ENCODE assay signal across 1 cellular context in the genomic region with DNA sequence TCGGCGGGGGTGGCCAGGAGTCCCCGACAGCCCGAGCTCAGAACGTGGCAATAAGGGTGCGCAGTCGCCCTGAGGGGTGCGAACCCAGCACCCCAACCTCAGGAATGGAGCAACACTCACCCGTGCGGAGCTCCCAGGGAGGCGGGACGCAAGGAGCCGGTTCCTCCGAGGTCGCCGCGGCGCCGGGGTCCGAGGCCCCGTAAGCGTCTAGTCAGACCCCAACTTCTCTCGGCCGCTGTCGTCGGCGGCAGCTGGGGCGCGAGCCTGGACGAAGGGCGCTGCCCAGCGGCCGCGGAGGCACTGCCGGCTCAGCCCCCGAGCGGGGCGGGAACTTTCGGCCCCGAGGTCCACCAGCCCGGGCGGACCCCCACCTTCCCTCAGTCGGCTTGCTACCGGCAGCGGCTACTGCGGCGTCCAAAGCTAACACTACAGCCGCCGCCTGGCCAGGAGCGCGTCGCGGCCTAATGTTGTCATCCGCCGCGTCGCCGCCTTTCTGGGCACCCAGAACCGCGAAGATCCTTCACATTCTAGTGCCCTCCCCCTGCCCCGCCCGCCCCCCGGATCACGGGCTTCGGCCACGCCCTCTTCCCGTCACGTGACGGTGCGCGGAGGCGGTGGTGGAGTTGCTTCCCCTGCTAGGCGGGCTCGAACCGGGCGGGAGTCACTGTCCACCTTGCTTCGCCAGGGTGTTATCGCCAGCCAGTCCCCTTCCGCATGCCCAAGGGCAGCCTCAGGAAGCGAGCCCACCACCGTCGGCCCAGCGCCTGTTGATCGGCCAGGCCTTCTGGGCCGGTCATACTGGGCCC.
A peak's percentile ranks its signal among the peaks of the same experiment; 100 is the strongest.
TF ChIP-seq lines count a peak whose summit lies in the region.

A gene with protein sequence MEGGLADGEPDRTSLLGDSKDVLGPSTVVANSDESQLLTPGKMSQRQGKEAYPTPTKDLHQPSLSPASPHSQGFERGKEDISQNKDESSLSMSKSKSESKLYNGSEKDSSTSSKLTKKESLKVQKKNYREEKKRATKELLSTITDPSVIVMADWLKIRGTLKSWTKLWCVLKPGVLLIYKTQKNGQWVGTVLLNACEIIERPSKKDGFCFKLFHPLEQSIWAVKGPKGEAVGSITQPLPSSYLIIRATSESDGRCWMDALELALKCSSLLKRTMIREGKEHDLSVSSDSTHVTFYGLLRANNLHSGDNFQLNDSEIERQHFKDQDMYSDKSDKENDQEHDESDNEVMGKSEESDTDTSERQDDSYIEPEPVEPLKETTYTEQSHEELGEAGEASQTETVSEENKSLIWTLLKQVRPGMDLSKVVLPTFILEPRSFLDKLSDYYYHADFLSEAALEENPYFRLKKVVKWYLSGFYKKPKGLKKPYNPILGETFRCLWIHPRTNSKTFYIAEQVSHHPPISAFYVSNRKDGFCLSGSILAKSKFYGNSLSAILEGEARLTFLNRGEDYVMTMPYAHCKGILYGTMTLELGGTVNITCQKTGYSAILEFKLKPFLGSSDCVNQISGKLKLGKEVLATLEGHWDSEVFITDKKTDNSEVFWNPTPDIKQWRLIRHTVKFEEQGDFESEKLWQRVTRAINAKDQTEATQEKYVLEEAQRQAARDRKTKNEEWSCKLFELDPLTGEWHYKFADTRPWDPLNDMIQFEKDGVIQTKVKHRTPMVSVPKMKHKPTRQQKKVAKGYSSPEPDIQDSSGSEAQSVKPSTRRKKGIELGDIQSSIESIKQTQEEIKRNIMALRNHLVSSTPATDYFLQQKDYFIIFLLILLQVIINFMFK (minus strand): TSS at position 495 of the 806 bp plus-strand sequence. CDS start 72,220 bp downstream, outside the sequence.

TF ChIP-seq in GM12878, 131 proteins besides CTCF, POLR2A, EP300 and RAD21 (continued from another document and continues in another):
- peak; percentile 66; the same call in 1 of the 2 replicates for TF ChIP-seq CBFB (IDR thresholded peaks at IDR 0.05; ENCODE audit: low read depth)
- TF ChIP-seq, protein P1, sequence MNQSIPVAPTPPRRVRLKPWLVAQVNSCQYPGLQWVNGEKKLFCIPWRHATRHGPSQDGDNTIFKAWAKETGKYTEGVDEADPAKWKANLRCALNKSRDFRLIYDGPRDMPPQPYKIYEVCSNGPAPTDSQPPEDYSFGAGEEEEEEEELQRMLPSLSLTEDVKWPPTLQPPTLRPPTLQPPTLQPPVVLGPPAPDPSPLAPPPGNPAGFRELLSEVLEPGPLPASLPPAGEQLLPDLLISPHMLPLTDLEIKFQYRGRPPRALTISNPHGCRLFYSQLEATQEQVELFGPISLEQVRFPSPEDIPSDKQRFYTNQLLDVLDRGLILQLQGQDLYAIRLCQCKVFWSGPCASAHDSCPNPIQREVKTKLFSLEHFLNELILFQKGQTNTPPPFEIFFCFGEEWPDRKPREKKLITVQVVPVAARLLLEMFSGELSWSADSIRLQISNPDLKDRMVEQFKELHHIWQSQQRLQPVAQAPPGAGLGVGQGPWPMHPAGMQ (IDR thresholded peaks at IDR 0.05; ENCODE audit: borderline replicate concordance): no peak
- TF ChIP-seq, protein P2, sequence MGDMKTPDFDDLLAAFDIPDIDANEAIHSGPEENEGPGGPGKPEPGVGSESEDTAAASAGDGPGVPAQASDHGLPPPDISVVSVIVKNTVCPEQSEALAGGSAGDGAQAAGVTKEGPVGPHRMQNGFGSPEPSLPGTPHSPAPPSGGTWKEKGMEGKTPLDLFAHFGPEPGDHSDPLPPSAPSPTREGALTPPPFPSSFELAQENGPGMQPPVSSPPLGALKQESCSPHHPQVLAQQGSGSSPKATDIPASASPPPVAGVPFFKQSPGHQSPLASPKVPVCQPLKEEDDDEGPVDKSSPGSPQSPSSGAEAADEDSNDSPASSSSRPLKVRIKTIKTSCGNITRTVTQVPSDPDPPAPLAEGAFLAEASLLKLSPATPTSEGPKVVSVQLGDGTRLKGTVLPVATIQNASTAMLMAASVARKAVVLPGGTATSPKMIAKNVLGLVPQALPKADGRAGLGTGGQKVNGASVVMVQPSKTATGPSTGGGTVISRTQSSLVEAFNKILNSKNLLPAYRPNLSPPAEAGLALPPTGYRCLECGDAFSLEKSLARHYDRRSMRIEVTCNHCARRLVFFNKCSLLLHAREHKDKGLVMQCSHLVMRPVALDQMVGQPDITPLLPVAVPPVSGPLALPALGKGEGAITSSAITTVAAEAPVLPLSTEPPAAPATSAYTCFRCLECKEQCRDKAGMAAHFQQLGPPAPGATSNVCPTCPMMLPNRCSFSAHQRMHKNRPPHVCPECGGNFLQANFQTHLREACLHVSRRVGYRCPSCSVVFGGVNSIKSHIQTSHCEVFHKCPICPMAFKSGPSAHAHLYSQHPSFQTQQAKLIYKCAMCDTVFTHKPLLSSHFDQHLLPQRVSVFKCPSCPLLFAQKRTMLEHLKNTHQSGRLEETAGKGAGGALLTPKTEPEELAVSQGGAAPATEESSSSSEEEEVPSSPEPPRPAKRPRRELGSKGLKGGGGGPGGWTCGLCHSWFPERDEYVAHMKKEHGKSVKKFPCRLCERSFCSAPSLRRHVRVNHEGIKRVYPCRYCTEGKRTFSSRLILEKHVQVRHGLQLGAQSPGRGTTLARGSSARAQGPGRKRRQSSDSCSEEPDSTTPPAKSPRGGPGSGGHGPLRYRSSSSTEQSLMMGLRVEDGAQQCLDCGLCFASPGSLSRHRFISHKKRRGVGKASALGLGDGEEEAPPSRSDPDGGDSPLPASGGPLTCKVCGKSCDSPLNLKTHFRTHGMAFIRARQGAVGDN (IDR thresholded peaks at IDR 0.05): no peak; the same call in 1 of the 2 replicates
- TF ChIP-seq BHLHE40 (IDR thresholded peaks at IDR 0.05; ENCODE audit: borderline replicate concordance in 1 of 2, low read depth in 2 of 2, low read length in 1 of 2): peak; percentile 91 to 97
- TF ChIP-seq PAX5 (IDR thresholded peaks at IDR 0.05; ENCODE audit: borderline replicate concordance, low read depth, low read length): no peak; the same call in 1 of the 2 replicates
- TF ChIP-seq FOS (IDR thresholded peaks at IDR 0.05; ENCODE audit: borderline replicate concordance, extremely low read depth, insufficient read length): no peak
- no peak for TF ChIP-seq RELA (IDR thresholded peaks at IDR 0.05; ENCODE audit: borderline replicate concordance, partially characterized antibody)
- 0 out of 2 replicates have a peak, but pooled peaks have one; percentile 22 for TF ChIP-seq ESRRA (IDR thresholded peaks at IDR 0.05; ENCODE audit: low read length)
- TF ChIP-seq KAT2A (conservative IDR thresholded peaks at IDR 0.05; ENCODE audit: control insufficient read depth, low read depth, low read length): no peak
- TF ChIP-seq TAF1 (IDR thresholded peaks at IDR 0.05; ENCODE audit: borderline replicate concordance, low read depth, low read length): peak; percentile 77
- TF ChIP-seq, protein P3, sequence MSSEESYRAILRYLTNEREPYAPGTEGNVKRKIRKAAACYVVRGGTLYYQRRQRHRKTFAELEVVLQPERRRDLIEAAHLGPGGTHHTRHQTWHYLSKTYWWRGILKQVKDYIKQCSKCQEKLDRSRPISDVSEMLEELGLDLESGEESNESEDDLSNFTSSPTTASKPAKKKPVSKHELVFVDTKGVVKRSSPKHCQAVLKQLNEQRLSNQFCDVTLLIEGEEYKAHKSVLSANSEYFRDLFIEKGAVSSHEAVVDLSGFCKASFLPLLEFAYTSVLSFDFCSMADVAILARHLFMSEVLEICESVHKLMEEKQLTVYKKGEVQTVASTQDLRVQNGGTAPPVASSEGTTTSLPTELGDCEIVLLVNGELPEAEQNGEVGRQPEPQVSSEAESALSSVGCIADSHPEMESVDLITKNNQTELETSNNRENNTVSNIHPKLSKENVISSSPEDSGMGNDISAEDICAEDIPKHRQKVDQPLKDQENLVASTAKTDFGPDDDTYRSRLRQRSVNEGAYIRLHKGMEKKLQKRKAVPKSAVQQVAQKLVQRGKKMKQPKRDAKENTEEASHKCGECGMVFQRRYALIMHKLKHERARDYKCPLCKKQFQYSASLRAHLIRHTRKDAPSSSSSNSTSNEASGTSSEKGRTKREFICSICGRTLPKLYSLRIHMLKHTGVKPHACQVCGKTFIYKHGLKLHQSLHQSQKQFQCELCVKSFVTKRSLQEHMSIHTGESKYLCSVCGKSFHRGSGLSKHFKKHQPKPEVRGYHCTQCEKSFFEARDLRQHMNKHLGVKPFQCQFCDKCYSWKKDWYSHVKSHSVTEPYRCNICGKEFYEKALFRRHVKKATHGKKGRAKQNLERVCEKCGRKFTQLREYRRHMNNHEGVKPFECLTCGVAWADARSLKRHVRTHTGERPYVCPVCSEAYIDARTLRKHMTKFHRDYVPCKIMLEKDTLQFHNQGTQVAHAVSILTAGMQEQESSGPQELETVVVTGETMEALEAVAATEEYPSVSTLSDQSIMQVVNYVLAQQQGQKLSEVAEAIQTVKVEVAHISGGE (CRISPR knock-in tag; IDR thresholded peaks at IDR 0.05): no peak
- peak; percentile 8 for TF ChIP-seq SIX5 (IDR thresholded peaks at IDR 0.05; ENCODE audit: low read depth, low read length, severe bottlenecking)
- TF ChIP-seq, protein P4, sequence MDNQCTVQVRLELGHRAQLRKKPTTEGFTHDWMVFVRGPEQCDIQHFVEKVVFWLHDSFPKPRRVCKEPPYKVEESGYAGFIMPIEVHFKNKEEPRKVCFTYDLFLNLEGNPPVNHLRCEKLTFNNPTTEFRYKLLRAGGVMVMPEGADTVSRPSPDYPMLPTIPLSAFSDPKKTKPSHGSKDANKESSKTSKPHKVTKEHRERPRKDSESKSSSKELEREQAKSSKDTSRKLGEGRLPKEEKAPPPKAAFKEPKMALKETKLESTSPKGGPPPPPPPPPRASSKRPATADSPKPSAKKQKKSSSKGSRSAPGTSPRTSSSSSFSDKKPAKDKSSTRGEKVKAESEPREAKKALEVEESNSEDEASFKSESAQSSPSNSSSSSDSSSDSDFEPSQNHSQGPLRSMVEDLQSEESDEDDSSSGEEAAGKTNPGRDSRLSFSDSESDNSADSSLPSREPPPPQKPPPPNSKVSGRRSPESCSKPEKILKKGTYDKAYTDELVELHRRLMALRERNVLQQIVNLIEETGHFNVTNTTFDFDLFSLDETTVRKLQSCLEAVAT (IDR thresholded peaks at IDR 0.05): 0 out of 2 replicates have a peak, but pooled peaks have one; percentile 53
- TF ChIP-seq, protein P5, sequence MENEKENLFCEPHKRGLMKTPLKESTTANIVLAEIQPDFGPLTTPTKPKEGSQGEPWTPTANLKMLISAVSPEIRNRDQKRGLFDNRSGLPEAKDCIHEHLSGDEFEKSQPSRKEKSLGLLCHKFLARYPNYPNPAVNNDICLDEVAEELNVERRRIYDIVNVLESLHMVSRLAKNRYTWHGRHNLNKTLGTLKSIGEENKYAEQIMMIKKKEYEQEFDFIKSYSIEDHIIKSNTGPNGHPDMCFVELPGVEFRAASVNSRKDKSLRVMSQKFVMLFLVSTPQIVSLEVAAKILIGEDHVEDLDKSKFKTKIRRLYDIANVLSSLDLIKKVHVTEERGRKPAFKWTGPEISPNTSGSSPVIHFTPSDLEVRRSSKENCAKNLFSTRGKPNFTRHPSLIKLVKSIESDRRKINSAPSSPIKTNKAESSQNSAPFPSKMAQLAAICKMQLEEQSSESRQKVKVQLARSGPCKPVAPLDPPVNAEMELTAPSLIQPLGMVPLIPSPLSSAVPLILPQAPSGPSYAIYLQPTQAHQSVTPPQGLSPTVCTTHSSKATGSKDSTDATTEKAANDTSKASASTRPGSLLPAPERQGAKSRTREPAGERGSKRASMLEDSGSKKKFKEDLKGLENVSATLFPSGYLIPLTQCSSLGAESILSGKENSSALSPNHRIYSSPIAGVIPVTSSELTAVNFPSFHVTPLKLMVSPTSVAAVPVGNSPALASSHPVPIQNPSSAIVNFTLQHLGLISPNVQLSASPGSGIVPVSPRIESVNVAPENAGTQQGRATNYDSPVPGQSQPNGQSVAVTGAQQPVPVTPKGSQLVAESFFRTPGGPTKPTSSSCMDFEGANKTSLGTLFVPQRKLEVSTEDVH (IDR thresholded peaks at IDR 0.05; ENCODE audit: low read depth, partially characterized antibody): no peak
- TF ChIP-seq, protein P6, sequence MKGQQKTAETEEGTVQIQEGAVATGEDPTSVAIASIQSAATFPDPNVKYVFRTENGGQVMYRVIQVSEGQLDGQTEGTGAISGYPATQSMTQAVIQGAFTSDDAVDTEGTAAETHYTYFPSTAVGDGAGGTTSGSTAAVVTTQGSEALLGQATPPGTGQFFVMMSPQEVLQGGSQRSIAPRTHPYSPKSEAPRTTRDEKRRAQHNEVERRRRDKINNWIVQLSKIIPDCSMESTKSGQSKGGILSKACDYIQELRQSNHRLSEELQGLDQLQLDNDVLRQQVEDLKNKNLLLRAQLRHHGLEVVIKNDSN (IDR thresholded peaks at IDR 0.05; ENCODE audit: borderline replicate concordance, extremely low read length, insufficient read depth, low read depth, low read length): peak; percentile 95
- peak; percentile 35; the same call in 1 of the 2 replicates for TF ChIP-seq RB1 (IDR thresholded peaks at IDR 0.05; ENCODE audit: borderline replicate concordance)
- 0 out of 2 replicates have a peak, but pooled peaks have one; percentile 12 for TF ChIP-seq ZNF24 (IDR thresholded peaks at IDR 0.05)
- TF ChIP-seq ZBED1 (IDR thresholded peaks at IDR 0.05; ENCODE audit: borderline replicate concordance): no peak
- TF ChIP-seq YBX1 (IDR thresholded peaks at IDR 0.05): no peak
- TF ChIP-seq, protein P7, sequence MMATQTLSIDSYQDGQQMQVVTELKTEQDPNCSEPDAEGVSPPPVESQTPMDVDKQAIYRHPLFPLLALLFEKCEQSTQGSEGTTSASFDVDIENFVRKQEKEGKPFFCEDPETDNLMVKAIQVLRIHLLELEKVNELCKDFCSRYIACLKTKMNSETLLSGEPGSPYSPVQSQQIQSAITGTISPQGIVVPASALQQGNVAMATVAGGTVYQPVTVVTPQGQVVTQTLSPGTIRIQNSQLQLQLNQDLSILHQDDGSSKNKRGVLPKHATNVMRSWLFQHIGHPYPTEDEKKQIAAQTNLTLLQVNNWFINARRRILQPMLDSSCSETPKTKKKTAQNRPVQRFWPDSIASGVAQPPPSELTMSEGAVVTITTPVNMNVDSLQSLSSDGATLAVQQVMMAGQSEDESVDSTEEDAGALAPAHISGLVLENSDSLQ (IDR thresholded peaks at IDR 0.05): no peak
- no peak for TF ChIP-seq NFYA (IDR thresholded peaks at IDR 0.05; ENCODE audit: borderline replicate concordance, low read depth, low read length)
- peak; percentile 95 for TF ChIP-seq RAD51 (IDR thresholded peaks at IDR 0.05)
- TF ChIP-seq ETV6 (conservative IDR thresholded peaks at IDR 0.05 in 1 of 2, IDR thresholded peaks at IDR 0.05 in 1 of 2; ENCODE audit: borderline replicate concordance in 1 of 2, low read depth in 1 of 2): no peak
- TF ChIP-seq, protein P8, sequence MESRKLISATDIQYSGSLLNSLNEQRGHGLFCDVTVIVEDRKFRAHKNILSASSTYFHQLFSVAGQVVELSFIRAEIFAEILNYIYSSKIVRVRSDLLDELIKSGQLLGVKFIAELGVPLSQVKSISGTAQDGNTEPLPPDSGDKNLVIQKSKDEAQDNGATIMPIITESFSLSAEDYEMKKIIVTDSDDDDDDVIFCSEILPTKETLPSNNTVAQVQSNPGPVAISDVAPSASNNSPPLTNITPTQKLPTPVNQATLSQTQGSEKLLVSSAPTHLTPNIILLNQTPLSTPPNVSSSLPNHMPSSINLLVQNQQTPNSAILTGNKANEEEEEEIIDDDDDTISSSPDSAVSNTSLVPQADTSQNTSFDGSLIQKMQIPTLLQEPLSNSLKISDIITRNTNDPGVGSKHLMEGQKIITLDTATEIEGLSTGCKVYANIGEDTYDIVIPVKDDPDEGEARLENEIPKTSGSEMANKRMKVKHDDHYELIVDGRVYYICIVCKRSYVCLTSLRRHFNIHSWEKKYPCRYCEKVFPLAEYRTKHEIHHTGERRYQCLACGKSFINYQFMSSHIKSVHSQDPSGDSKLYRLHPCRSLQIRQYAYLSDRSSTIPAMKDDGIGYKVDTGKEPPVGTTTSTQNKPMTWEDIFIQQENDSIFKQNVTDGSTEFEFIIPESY (IDR thresholded peaks at IDR 0.05): no peak
- no peak for TF ChIP-seq ZSCAN29 (IDR thresholded peaks at IDR 0.05)
- TF ChIP-seq CREB1 (IDR thresholded peaks at IDR 0.05; ENCODE audit: low read depth): peak; percentile 99
- no peak for TF ChIP-seq ZZZ3 (IDR thresholded peaks at IDR 0.05; ENCODE audit: control insufficient read depth, insufficient read length, low read depth)
